In genomic region chr6:143652840-143653239, GRCh38 we compare ENCODE assay signal across 2 cellular contexts.
TF ChIP-seq lines count a peak whose summit lies in the region.

No MANE protein-coding gene starts in this region.

TF ChIP-seq in GM23338, 12 proteins besides CTCF, POLR2A, EP300 and RAD21:
- TF ChIP-seq CREB1 (CRISPR knock-in tag; IDR thresholded peaks at IDR 0.05; ENCODE audit: low read depth): no peak
- TF ChIP-seq ETS1 (IDR thresholded peaks at IDR 0.05): no peak
- TF ChIP-seq ZNF462 (CRISPR knock-in tag; IDR thresholded peaks at IDR 0.05): no peak
- TF ChIP-seq POLR2AphosphoS5 (IDR thresholded peaks at IDR 0.05; ENCODE audit: low read depth): no peak
- TF ChIP-seq ZNF114 (CRISPR knock-in tag; IDR thresholded peaks at IDR 0.05): no peak
- no peak for TF ChIP-seq REST (IDR thresholded peaks at IDR 0.05; ENCODE audit: unreplicated experiment)
- TF ChIP-seq NANOG (IDR thresholded peaks at IDR 0.05; ENCODE audit: borderline replicate concordance): no peak
- TF ChIP-seq ZNF331 (CRISPR knock-in tag; IDR thresholded peaks at IDR 0.05; ENCODE audit: low read depth): no peak
- no peak for TF ChIP-seq STAT1 (IDR thresholded peaks at IDR 0.05; ENCODE audit: unreplicated experiment)
- no peak for TF ChIP-seq JUNB (IDR thresholded peaks at IDR 0.05; ENCODE audit: unreplicated experiment)
- TF ChIP-seq EZH2 (IDR thresholded peaks at IDR 0.05; ENCODE audit: low read depth, unreplicated experiment): no peak
- no peak for TF ChIP-seq EZH2phosphoT487 (IDR thresholded peaks at IDR 0.05; ENCODE audit: unreplicated experiment)
TF ChIP-seq in GM23338: peak in this region for 0.

TF ChIP-seq in H1, 55 proteins besides CTCF, POLR2A, EP300 and RAD21:
- TF ChIP-seq MAFK (IDR thresholded peaks at IDR 0.05; ENCODE audit: low read depth, low read length): no peak
- no peak for TF ChIP-seq NANOG (IDR thresholded peaks at IDR 0.05; ENCODE audit: insufficient read depth, low read depth, low read length, poor library complexity, severe bottlenecking)
- TF ChIP-seq CHD2 (IDR thresholded peaks at IDR 0.05; ENCODE audit: low read length): no peak
- TF ChIP-seq SP4 (IDR thresholded peaks at IDR 0.05; ENCODE audit: low read length): no peak
- no peak for TF ChIP-seq HDAC6 (IDR thresholded peaks at IDR 0.05; ENCODE audit: low read depth, low read length)
- no peak for TF ChIP-seq RBBP5 (IDR thresholded peaks at IDR 0.05; ENCODE audit: borderline replicate concordance, low read depth, low read length)
- TF ChIP-seq CTBP2 (IDR thresholded peaks at IDR 0.05; ENCODE audit: borderline replicate concordance, insufficient read depth, insufficient read length, low read length): no peak
- no peak for TF ChIP-seq GABPA (IDR thresholded peaks at IDR 0.05; ENCODE audit: borderline replicate concordance, insufficient read depth, low read length)
- TF ChIP-seq NRF1 (IDR thresholded peaks at IDR 0.05; ENCODE audit: low read depth, low read length): no peak
- TF ChIP-seq KDM1A (IDR thresholded peaks at IDR 0.05; ENCODE audit: borderline replicate concordance, low read length): no peak
- no peak for TF ChIP-seq JUN (IDR thresholded peaks at IDR 0.05; ENCODE audit: low read depth, low read length)
- TF ChIP-seq CREB1 (IDR thresholded peaks at IDR 0.05): no peak
- TF ChIP-seq GTF2F1 (IDR thresholded peaks at IDR 0.05; ENCODE audit: borderline replicate concordance, low read depth, low read length): no peak
- TF ChIP-seq RFX5 (IDR thresholded peaks at IDR 0.05; ENCODE audit: borderline replicate concordance, low read depth, low read length): no peak
- TF ChIP-seq BCL11A (IDR thresholded peaks at IDR 0.05; ENCODE audit: low read depth in 2 of 2, low read length in 2 of 2): no peak
- TF ChIP-seq KDM4A (IDR thresholded peaks at IDR 0.05; ENCODE audit: low read depth, low read length, severe bottlenecking): no peak
- TF ChIP-seq TBP (IDR thresholded peaks at IDR 0.05; ENCODE audit: low read depth, low read length): no peak
- no peak for TF ChIP-seq CEBPB (IDR thresholded peaks at IDR 0.05; ENCODE audit: low read depth, low read length)
- TF ChIP-seq BACH1 (IDR thresholded peaks at IDR 0.05; ENCODE audit: low read length): no peak
- no peak for TF ChIP-seq POU5F1 (IDR thresholded peaks at IDR 0.05; ENCODE audit: low read depth, low read length)
TF ChIP-seq in H1: peak in this region for 0.
